Comparison of ENCODE assay signal across 1 cellular context in the genomic region with DNA sequence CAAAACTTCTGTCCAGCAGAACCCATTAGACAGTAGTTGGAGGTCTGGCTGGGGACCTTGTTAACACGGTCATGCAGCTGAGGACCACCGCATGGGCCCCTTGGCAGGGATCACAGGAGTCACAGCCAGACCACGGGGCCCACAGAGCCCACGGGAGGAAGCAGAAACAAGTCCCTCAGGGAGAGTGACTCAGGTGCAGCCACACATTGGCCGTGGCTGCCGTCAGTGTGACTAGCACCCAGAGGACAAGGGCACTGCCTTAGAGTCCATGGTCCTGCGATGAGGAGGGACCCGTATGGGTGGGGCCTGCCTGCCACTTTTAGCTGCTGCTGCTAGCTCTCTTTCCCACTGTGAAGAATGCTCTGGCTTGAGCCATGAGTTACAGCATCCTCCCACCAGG.
A peak's percentile ranks its signal among the peaks of the same experiment; 100 is the strongest.
TF ChIP-seq lines count a peak whose summit lies in the region.

No MANE protein-coding gene starts in this region.

TF ChIP-seq in HepG2, 621 proteins besides CTCF, POLR2A, EP300 and RAD21:
- TF ChIP-seq RXRA (CRISPR knock-in tag; IDR thresholded peaks at IDR 0.05) (0 out of 2 replicates have a peak, but pooled peaks have one; percentile 24), FOXJ3 (CRISPR knock-in tag; IDR thresholded peaks at IDR 0.05; ENCODE audit: borderline replicate concordance) (no peak), ARID2 (CRISPR knock-in tag; IDR thresholded peaks at IDR 0.05; ENCODE audit: borderline replicate concordance) (no peak)
